Comparison of ENCODE assay signal across 14 cellular contexts in the genomic region with DNA sequence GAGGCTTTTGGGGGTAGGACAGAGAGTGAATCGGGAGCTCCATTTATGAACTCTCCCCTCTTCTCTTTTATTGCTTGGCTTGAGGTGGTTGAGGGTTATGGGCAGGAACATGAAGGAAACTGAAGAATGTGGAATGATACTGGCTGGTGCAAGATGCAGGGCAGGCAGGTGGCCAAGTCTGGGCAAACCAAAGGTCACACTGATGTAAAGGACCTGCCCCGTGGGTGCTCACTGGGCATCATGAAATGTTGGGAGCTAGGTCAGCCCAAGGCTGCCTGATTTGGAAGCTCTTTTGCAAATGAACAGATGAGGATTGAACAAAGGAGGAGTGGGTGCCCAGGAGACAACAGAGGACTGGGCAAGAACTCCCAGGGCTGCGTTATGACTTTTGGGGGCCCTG.
"Had no signal": no experiment of that assay in that cellular context is flagged by ENCODE, and none has a peak within 500 bp of the region (broad histone marks: within the 10 kb centered on the region; RNA-seq: fewer than 3 reads in every experiment).

No MANE protein-coding gene starts in this region.

- ATAC-seq: gastroesophageal sphincter; naive thymus-derived CD4-positive, alpha-beta T cell had no signal

- H3K27me3 Mint-ChIP-seq: dendritic cell treated with granulocyte-macrophage colony-stimulating factor and Interleukin-4, amounts not matched to agents 40 ng/mL and 50 ng/mL, for 4 days; type B pancreatic cell had no signal

- H3K27ac Mint-ChIP-seq: naive thymus-derived CD4-positive, alpha-beta T cell; nephron progenitor cell; type B pancreatic cell had no signal

- H3K9me3 ChIP-seq: esophagus squamous epithelium, gastroesophageal sphincter, neutrophil had no signal

- H3K4me2 ChIP-seq: smooth muscle cell had no signal

- H3K4me1 Mint-ChIP-seq: naive thymus-derived CD4-positive, alpha-beta T cell had no signal

- H3K36me3 ChIP-seq: esophagus squamous epithelium, gastroesophageal sphincter, neutrophil had no signal

- DNase-seq: cerebellar nuclear complex; esophagus squamous epithelium; head of caudate nucleus; hypothalamus; naive thymus-derived CD4-positive, alpha-beta T cell; nephron progenitor cell; posterior cingulate gyrus; stimulated activated CD4-positive, alpha-beta T cell treated with anti-CD3 and anti-CD28 coated beads, Interleukin-2, amount 100 ng/mL, for 48 hours; stimulated activated naive CD4-positive, alpha-beta T cell treated with Interleukin-2 at 50 U/mL for 16 hours had no signal

- H3K27ac ChIP-seq: esophagus squamous epithelium, gastroesophageal sphincter, neutrophil had no signal

- H3K4me1 ChIP-seq: esophagus squamous epithelium, gastroesophageal sphincter had no signal

- H3K36me3 Mint-ChIP-seq: naive thymus-derived CD4-positive, alpha-beta T cell; type B pancreatic cell had no signal

- H3K4me3 Mint-ChIP-seq: dendritic cell treated with granulocyte-macrophage colony-stimulating factor and Interleukin-4, amounts not matched to agents 40 ng/mL and 50 ng/mL, for 4 days; naive thymus-derived CD4-positive, alpha-beta T cell; nephron progenitor cell; type B pancreatic cell had no signal

- H3K9me3 Mint-ChIP-seq: dendritic cell treated with granulocyte-macrophage colony-stimulating factor and Interleukin-4, amounts not matched to agents 40 ng/mL and 50 ng/mL, for 4 days; type B pancreatic cell had no signal

- H3K4me3 ChIP-seq: esophagus squamous epithelium, gastroesophageal sphincter, smooth muscle cell had no signal

- H3K27me3 ChIP-seq: esophagus squamous epithelium, gastroesophageal sphincter, neutrophil had no signal
